In genomic region chr15:76162784-76163428, GRCh38 we compare ENCODE assay signal across 19 cellular contexts.
DNase-seq lines count a peak whose midpoint lies in the region; ATAC-seq and TF ChIP-seq lines count a peak whose summit lies in the region.
"Had no signal": no experiment of that assay in that cellular context is flagged by ENCODE, and none has a peak within 500 bp of the region (broad histone marks: within the 10 kb centered on the region; RNA-seq: fewer than 3 reads in every experiment).

No MANE protein-coding gene starts in this region.

- H2BK5ac ChIP-seq in neuronal stem cell (ENCODE audit: low read length) = no peak overlapping the region

- no peak overlapping the region for H3K4ac ChIP-seq in neuronal stem cell (ENCODE audit: low read length)

- CTCF ChIA-PET in MCF 10A (lab: Yijun Ruan, JAX) = interaction anchor here (0.7 to 2.8 kb wide), 6 partner anchors 12 to 170 kb away, joined by 3 to 17 read pairs (median 8); no protein-coding TSS in a partner anchor

- DNase-seq in MCF 10A (ENCODE audit: unreplicated experiment) = peak; percentile 14
- DNase-seq in breast epithelium (ENCODE audit: low spot score in 2 of 2) = no peak
- no peak for DNase-seq in esophagus muscularis mucosa (ENCODE audit: extremely low spot score)
- DNase-seq in neuronal stem cell (ENCODE audit: low spot score) = no peak
- DNase-seq in uterus = no peak
- no peak for DNase-seq in activated gamma-delta T cell (lab: John Stamatoyannopoulos, UW)
- no peak for DNase-seq in CD14-positive monocyte (ENCODE audit: low spot score)
- DNase-seq: activated CD4-positive, CD25-positive, alpha-beta regulatory T cell; activated CD8-positive, alpha-beta T cell treated with anti-CD3 and anti-CD28 coated beads, Interleukin-2, amount 10 ng/mL, durations not matched to agents 7 days and 5 days; activated naive CD8-positive, alpha-beta T cell treated with anti-CD3 and anti-CD28 coated beads for 36 hours; activated T-cell treated with anti-CD3 and anti-CD28 coated beads, Interleukin-2, amount 50 U/mL, for 48 hours; CD4-positive, CD25-positive, alpha-beta regulatory T cell; DMS79 treated with DMSO at 0.1 percent for 48 hours; NCI-H1105 treated with DMSO at 0.1 percent for 48 hours had no signal

- H3K4me2 ChIP-seq in neuronal stem cell (ENCODE audit: insufficient read depth, low read length, poor library complexity, severe bottlenecking) = no peak overlapping the region
- H3K4me2 ChIP-seq: KMS-11, neural progenitor cell had no signal

- peak overlapping the region in 1 of 2 donors; percentile 22 for H3K27ac ChIP-seq in breast epithelium
- peak overlapping the region; percentile 44 to 68 (median 61) for H3K27ac ChIP-seq in esophagus muscularis mucosa (replicated peaks in 1 of 4)
- no peak overlapping the region for H3K27ac ChIP-seq in neuronal stem cell (replicated peaks; ENCODE audit: low read length)
- peak overlapping the region; percentile 30 to 33 for H3K27ac ChIP-seq in uterus
- H3K27ac ChIP-seq: KMS-11, neural progenitor cell had no signal

- no peak overlapping the region for H2BK120ac ChIP-seq in neuronal stem cell (ENCODE audit: low read depth, low read length)

- peak overlapping the region; percentile 22 for H3K23ac ChIP-seq in neuronal stem cell (ENCODE audit: low read depth, low read length, poor library complexity)

- no peak for ATAC-seq in HG02870 (IDR thresholded peaks at IDR 0.05; ENCODE audit: unreplicated experiment)
- ATAC-seq: activated CD8-positive, alpha-beta T cell treated with anti-CD3 and anti-CD28 coated beads, Interleukin-2, amount 10 ng/mL, durations not matched to agents 7 days and 5 days had no signal

- H3K9me3 Mint-ChIP-seq in MCF 10A (ENCODE audit: unreplicated experiment) (no peaks in the 10 kb centered on the region), CD14-positive monocyte (no peaks in the 10 kb centered on the region)
- H3K9me3 Mint-ChIP-seq: activated naive CD8-positive, alpha-beta T cell treated with anti-CD3 and anti-CD28 coated beads for 36 hours; CD4-positive, CD25-positive, alpha-beta regulatory T cell; mesothelial cell of epicardium; neural progenitor cell had no signal

- BruUV-seq in MCF 10A (replicated peaks; lab: Mats Ljungman, UMichigan) = no TSS peak

- no peak overlapping the region for H3K4me3 Mint-ChIP-seq in MCF 10A (ENCODE audit: unreplicated experiment)
- no peak overlapping the region for H3K4me3 Mint-ChIP-seq in CD14-positive monocyte
- H3K4me3 Mint-ChIP-seq: activated CD8-positive, alpha-beta T cell treated with anti-CD3 and anti-CD28 coated beads, Interleukin-2, amount 10 ng/mL, durations not matched to agents 7 days and 5 days; activated naive CD8-positive, alpha-beta T cell treated with anti-CD3 and anti-CD28 coated beads for 36 hours; CD4-positive, CD25-positive, alpha-beta regulatory T cell; mesothelial cell of epicardium; neural progenitor cell had no signal

- no peak overlapping the region for H4K91ac ChIP-seq in neuronal stem cell (ENCODE audit: low read depth, low read length, poor library complexity)

- peak overlapping the region; percentile 88 for H3K18ac ChIP-seq in neuronal stem cell (ENCODE audit: low read length)

- no peak overlapping the region for H3K9ac ChIP-seq in neuronal stem cell (ENCODE audit: low read depth, low read length, poor library complexity)
- H3K9ac ChIP-seq: KMS-11, neural progenitor cell had no signal

- H3K4me1 Mint-ChIP-seq in MCF 10A (ENCODE audit: insufficient read depth, unreplicated experiment) (peaks cover 8% of the 10 kb centered on the region), CD14-positive monocyte (peaks cover 16% of the 10 kb centered on the region)
- H3K4me1 Mint-ChIP-seq: activated naive CD8-positive, alpha-beta T cell treated with anti-CD3 and anti-CD28 coated beads for 36 hours; CD4-positive, CD25-positive, alpha-beta regulatory T cell had no signal

- no peak overlapping the region for H2BK12ac ChIP-seq in neuronal stem cell (ENCODE audit: low read length)

- peak overlapping the region; percentile 27 for H3K27ac Mint-ChIP-seq in MCF 10A (ENCODE audit: low read depth, unreplicated experiment)
- H3K27ac Mint-ChIP-seq in CD14-positive monocyte = peak overlapping the region in 2 of 7 donors; percentile 12 to 66
- H3K27ac Mint-ChIP-seq: activated CD8-positive, alpha-beta T cell treated with anti-CD3 and anti-CD28 coated beads, Interleukin-2, amount 10 ng/mL, durations not matched to agents 7 days and 5 days; activated naive CD8-positive, alpha-beta T cell treated with anti-CD3 and anti-CD28 coated beads for 36 hours; CD4-positive, CD25-positive, alpha-beta regulatory T cell; mesothelial cell of epicardium; neural progenitor cell had no signal

- no peaks in the 10 kb centered on the region for H3K36me3 Mint-ChIP-seq in MCF 10A (ENCODE audit: insufficient read depth, unreplicated experiment)
- H3K36me3 Mint-ChIP-seq in CD14-positive monocyte = no peaks in the 10 kb centered on the region
- H3K36me3 Mint-ChIP-seq: activated naive CD8-positive, alpha-beta T cell treated with anti-CD3 and anti-CD28 coated beads for 36 hours; CD4-positive, CD25-positive, alpha-beta regulatory T cell; mesothelial cell of epicardium; neural progenitor cell had no signal

- POLR2A ChIA-PET in MCF 10A (lab: Yijun Ruan, JAX) = interaction anchor here (0.6 to 2.0 kb wide), 5 partner anchors 12 to 231 kb away, joined by 3 to 9 read pairs (median 4); no protein-coding TSS in a partner anchor

- H3K27me3 Mint-ChIP-seq in MCF 10A (ENCODE audit: insufficient read depth, unreplicated experiment) (no peaks in the 10 kb centered on the region), CD14-positive monocyte (ENCODE audit: low read depth in 3 of 3) (peaks cover 0 to 5% (median 4%) of the 10 kb centered on the region in 3 donors)
- H3K27me3 Mint-ChIP-seq: activated naive CD8-positive, alpha-beta T cell treated with anti-CD3 and anti-CD28 coated beads for 36 hours had no signal

- H3K79me1 ChIP-seq in neuronal stem cell (ENCODE audit: low read depth, low read length) = no peaks in the 10 kb centered on the region

- TF ChIP-seq CTCF in MCF 10A (IDR thresholded peaks at IDR 0.05; ENCODE audit: unreplicated experiment) (no peak), breast epithelium (IDR thresholded peaks at IDR 0.05) (no peak), esophagus muscularis mucosa (IDR thresholded peaks at IDR 0.05) (no peak), uterus (IDR thresholded peaks at IDR 0.05) (no peak), CD14-positive monocyte (IDR thresholded peaks at IDR 0.05) (no peak)

- H3K36me3 ChIP-seq in breast epithelium (no peaks in the 10 kb centered on the region), esophagus muscularis mucosa (no peaks in the 10 kb centered on the region), neuronal stem cell (replicated peaks in 1 of 2; ENCODE audit: control insufficient read depth in 2 of 2, insufficient read depth in 2 of 2, low read length in 2 of 2) (no peaks in the 10 kb centered on the region), uterus (no peaks in the 10 kb centered on the region)
- H3K36me3 ChIP-seq: neural progenitor cell, tibial artery had no signal

- no peak overlapping the region for H2AK5ac ChIP-seq in neuronal stem cell (ENCODE audit: low read depth, low read length)

- TF ChIP-seq EP300 in esophagus muscularis mucosa (IDR thresholded peaks at IDR 0.05) = no peak

- no peaks in the 10 kb centered on the region for H3K9me3 ChIP-seq in breast epithelium
- no peaks in the 10 kb centered on the region for H3K9me3 ChIP-seq in esophagus muscularis mucosa
- H3K9me3 ChIP-seq in neuronal stem cell (replicated peaks in 1 of 2; ENCODE audit: control insufficient read depth in 2 of 2, insufficient read depth in 1 of 2, low read depth in 1 of 2, low read length in 2 of 2) = no peaks in the 10 kb centered on the region
- no peaks in the 10 kb centered on the region for H3K9me3 ChIP-seq in uterus
- H3K9me3 ChIP-seq: tibial artery had no signal

- H3K4me3 ChIP-seq in breast epithelium (no peak overlapping the region), esophagus muscularis mucosa (no peak overlapping the region), neuronal stem cell (ENCODE audit: low read length in 2 of 2) (no peak overlapping the region), uterus (no peak overlapping the region)
- H3K4me3 ChIP-seq: neural progenitor cell, tibial artery had no signal

- 74% methylated on average over 8 of the region's 10 CpGs for WGBS in esophagus muscularis mucosa
- WGBS in neuronal stem cell (ENCODE audit: extremely low coverage in 2 of 2, insufficient read length in 2 of 2, insufficient replicate concordance in 1 of 2), 2 donors = no CpG with 5 or more reads among the region's 10 CpGs

- intact Hi-C loops in MCF 10A (cut with micrococcal nuclease) = no loop called here
- intact Hi-C loops in breast epithelium (cut with DNase I; ENCODE audit: low total_unique reads) = loop anchor here (10.0 kb wide), 1 partner anchor 1828 kb away; no protein-coding TSS in a partner anchor
- intact Hi-C loops in esophagus muscularis mucosa (cut with DNase I) = no loop called here
- intact Hi-C loops in uterus (cut with DNase I; ENCODE audit: low total_unique reads) = no loop called here
- intact Hi-C loops in CD14-positive monocyte (cut with micrococcal nuclease) = no loop called here

- peak overlapping the region; percentile 75 for H2AFZ ChIP-seq in neuronal stem cell (ENCODE audit: low read length)
- H2AFZ ChIP-seq: neural progenitor cell had no signal

- H2BK15ac ChIP-seq in neuronal stem cell (ENCODE audit: low read length) = no peak overlapping the region

- TF ChIP-seq POLR2A in breast epithelium (IDR thresholded peaks at IDR 0.05) = no peak
- TF ChIP-seq POLR2A in esophagus muscularis mucosa (IDR thresholded peaks at IDR 0.05; ENCODE audit: low read depth) = no peak
- TF ChIP-seq POLR2A in uterus (IDR thresholded peaks at IDR 0.05) = no peak

- H3K14ac ChIP-seq in neuronal stem cell (ENCODE audit: low read length) = peak overlapping the region; percentile 73

- peaks cover 0 to 4% of the 10 kb centered on the region in 2 donors for H3K4me1 ChIP-seq in breast epithelium
- peaks cover 8 to 33% (median 19%) of the 10 kb centered on the region in 4 donors for H3K4me1 ChIP-seq in esophagus muscularis mucosa
- H3K4me1 ChIP-seq in neuronal stem cell (ENCODE audit: control insufficient read depth in 2 of 2, insufficient read depth in 1 of 2, low read depth in 1 of 2, low read length in 2 of 2) = peaks cover 5 to 6% of the 10 kb centered on the region in 2 donors
- peaks cover 0 to 4% of the 10 kb centered on the region in 2 donors for H3K4me1 ChIP-seq in uterus
- H3K4me1 ChIP-seq: neural progenitor cell had no signal

- H4K8ac ChIP-seq in neuronal stem cell (ENCODE audit: low read depth, low read length) = no peak overlapping the region

- H3K27me3 ChIP-seq in breast epithelium (no peaks in the 10 kb centered on the region), esophagus muscularis mucosa (no peaks in the 10 kb centered on the region), neuronal stem cell (ENCODE audit: control insufficient read depth in 3 of 3, insufficient read depth in 3 of 3, low read depth in 1 of 3, low read length in 3 of 3) (peaks cover 0 to 35% (median 0%) of the 10 kb centered on the region in 3 experiments), uterus (no peaks in the 10 kb centered on the region)
- H3K27me3 ChIP-seq: neural progenitor cell had no signal
